In genomic region chr17:72119963-72120877, GRCh38 we compare ENCODE assay signal across 9 cellular contexts. TPM values are rescaled to one million over a fixed set of nuclear protein-coding genes. Genes with fewer than 3 reads are reported as not detected.
DNase-seq lines count a peak whose midpoint lies in the region; ATAC-seq and TF ChIP-seq lines count a peak whose summit lies in the region.
"Had no signal": no experiment of that assay in that cellular context is flagged by ENCODE, and none has a peak within 500 bp of the region (broad histone marks: within the 10 kb centered on the region; RNA-seq: fewer than 3 reads in every experiment).

No MANE protein-coding gene starts in this region.

- no peaks in the 10 kb centered on the region for H3K4me1 Mint-ChIP-seq in natural killer cell treated with Interleukin-12 subunit alpha and Interleukin-12 subunit beta and Interleukin-15 and Interleukin-18, amount 100 ng/mL, for 72 hours (ENCODE audit: low read depth in 2 of 2)

- no peak overlapping the region for H3K4me3 Mint-ChIP-seq in natural killer cell treated with Interleukin-12 subunit alpha and Interleukin-12 subunit beta and Interleukin-15 and Interleukin-18, amount 100 ng/mL, for 72 hours

- no peak overlapping the region for H3K27ac Mint-ChIP-seq in natural killer cell treated with Interleukin-12 subunit alpha and Interleukin-12 subunit beta and Interleukin-15 and Interleukin-18, amount 100 ng/mL, for 72 hours

- H3K36me3 ChIP-seq in iPS-18a (ENCODE audit: control insufficient read depth, low read depth, low read length) (no peaks in the 10 kb centered on the region), stomach smooth muscle (ENCODE audit: control insufficient read depth in 2 of 2, insufficient read depth in 2 of 2, low read length in 2 of 2) (no peaks in the 10 kb centered on the region)

- H3K9me3 ChIP-seq in iPS-18a (ENCODE audit: control insufficient read depth, low read depth, low read length) (no peaks in the 10 kb centered on the region), stomach smooth muscle (ENCODE audit: control insufficient read depth in 2 of 2, low read length in 2 of 2) (no peaks in the 10 kb centered on the region)

- ATAC-seq in HG03521 (IDR thresholded peaks at IDR 0.05; ENCODE audit: unreplicated experiment), result no peak
- no peak for ATAC-seq in natural killer cell treated with Interleukin-12 subunit alpha and Interleukin-12 subunit beta and Interleukin-15 and Interleukin-18, amount 100 ng/mL, for 72 hours

- H3K4me1 ChIP-seq in iPS-18a (ENCODE audit: control insufficient read depth, low read depth, low read length) (peaks cover 29% of the 10 kb centered on the region), stomach smooth muscle (ENCODE audit: control insufficient read depth, insufficient read depth, low read length) (peaks cover 43% of the 10 kb centered on the region)

- peak overlapping the region; percentile 97 for H3K4me3 ChIP-seq in astrocyte of the cerebellum (ENCODE audit: low read depth, low read length)
- H3K4me3 ChIP-seq in iPS-18a (ENCODE audit: low read length), result peak overlapping the region; percentile 85
- H3K4me3 ChIP-seq in stomach smooth muscle (ENCODE audit: low read length in 2 of 2), result peak overlapping the region; percentile 31 to 55

- H3K27me3 ChIP-seq in iPS-18a (ENCODE audit: control insufficient read depth, insufficient read depth, low read length), result peaks cover 68% of the 10 kb centered on the region
- peaks cover 69 to 85% of the 10 kb centered on the region in 2 donors for H3K27me3 ChIP-seq in stomach smooth muscle (ENCODE audit: control insufficient read depth in 1 of 2, insufficient read depth in 2 of 2, low read length in 2 of 2)

- peaks cover 6% of the 10 kb centered on the region for H3K36me3 Mint-ChIP-seq in natural killer cell treated with Interleukin-12 subunit alpha and Interleukin-12 subunit beta and Interleukin-15 and Interleukin-18, amount 100 ng/mL, for 72 hours

- in situ Hi-C loops in astrocyte of the cerebellum (cut with HindIII; ENCODE audit: low sequenced_read_pairs), result no loop called here

- H3K9me3 Mint-ChIP-seq in natural killer cell treated with Interleukin-12 subunit alpha and Interleukin-12 subunit beta and Interleukin-15 and Interleukin-18, amount 100 ng/mL, for 72 hours, result peaks cover 3% of the 10 kb centered on the region

- H3K9ac ChIP-seq in iPS-18a (ENCODE audit: low read length) (no peak overlapping the region), stomach smooth muscle (ENCODE audit: low read length in 2 of 2) (no peak overlapping the region)

- TF ChIP-seq CTCF in GM10266 (IDR thresholded peaks at IDR 0.05; ENCODE audit: control insufficient read depth, insufficient read depth, low read depth, missing control alignments), result no peak
- TF ChIP-seq CTCF in astrocyte of the cerebellum (IDR thresholded peaks at IDR 0.05; ENCODE audit: low read depth, low read length, missing control alignments), result no peak

- DNase-seq in GM10266 (ENCODE audit: extremely low spot score) (peak; percentile 32), LoVo (ENCODE audit: low spot score) (peak; percentile 45), astrocyte of the cerebellum (ENCODE audit: low read depth) (peak; percentile 70), SKM-1 (lab: John Stamatoyannopoulos, UW; ENCODE audit: unreplicated experiment) (no peak)
- DNase-seq in natural killer cell treated with Interleukin-12 subunit alpha and Interleukin-12 subunit beta and Interleukin-15 and Interleukin-18, amount 100 ng/mL, for 72 hours (ENCODE audit: low spot score), result no peak

- peaks cover 48 to 49% of the 10 kb centered on the region in 2 donors for H3K27me3 Mint-ChIP-seq in natural killer cell treated with Interleukin-12 subunit alpha and Interleukin-12 subunit beta and Interleukin-15 and Interleukin-18, amount 100 ng/mL, for 72 hours

- H3K27ac ChIP-seq in iPS-18a (ENCODE audit: low read length) (no peak overlapping the region), stomach smooth muscle (ENCODE audit: low read length) (no peak overlapping the region)

RNA-seq across cellular contexts. Expression of gene SOX9, which starts 0.6 kb away (rescaled TPM):
- not detected for total RNA-seq in natural killer cell treated with Interleukin-12 subunit alpha and Interleukin-12 subunit beta and Interleukin-15 and Interleukin-18, amount 100 ng/mL, for 72 hours
- total RNA-seq: T-helper 2 cell treated with Interferon-gamma antibody and Interleukin-4, amounts not matched to agents 100 ng/mL and 5 ng/mL, for 36 hours had no signal

Comparison
In these comparisons a context has a peak if more than half of its experiments do, and no peak if none do; other contexts are left out.
1. DNase-seq: peak in GM10266 (single experiment), LoVo (single experiment) and astrocyte of the cerebellum (single experiment); none in SKM-1 (single experiment) and natural killer cell treated with Interleukin-12 subunit alpha and Interleukin-12 subunit beta and Interleukin-15 and Interleukin-18, amount 100 ng/mL, for 72 hours (single experiment).
2. H3K4me3 ChIP-seq: peak in every context shown above with its lines; median percentile 97 in astrocyte of the cerebellum; 85 in iPS-18a; 43 in stomach smooth muscle.